8 cellular contexts compared by ENCODE assay signal in the genomic region with DNA sequence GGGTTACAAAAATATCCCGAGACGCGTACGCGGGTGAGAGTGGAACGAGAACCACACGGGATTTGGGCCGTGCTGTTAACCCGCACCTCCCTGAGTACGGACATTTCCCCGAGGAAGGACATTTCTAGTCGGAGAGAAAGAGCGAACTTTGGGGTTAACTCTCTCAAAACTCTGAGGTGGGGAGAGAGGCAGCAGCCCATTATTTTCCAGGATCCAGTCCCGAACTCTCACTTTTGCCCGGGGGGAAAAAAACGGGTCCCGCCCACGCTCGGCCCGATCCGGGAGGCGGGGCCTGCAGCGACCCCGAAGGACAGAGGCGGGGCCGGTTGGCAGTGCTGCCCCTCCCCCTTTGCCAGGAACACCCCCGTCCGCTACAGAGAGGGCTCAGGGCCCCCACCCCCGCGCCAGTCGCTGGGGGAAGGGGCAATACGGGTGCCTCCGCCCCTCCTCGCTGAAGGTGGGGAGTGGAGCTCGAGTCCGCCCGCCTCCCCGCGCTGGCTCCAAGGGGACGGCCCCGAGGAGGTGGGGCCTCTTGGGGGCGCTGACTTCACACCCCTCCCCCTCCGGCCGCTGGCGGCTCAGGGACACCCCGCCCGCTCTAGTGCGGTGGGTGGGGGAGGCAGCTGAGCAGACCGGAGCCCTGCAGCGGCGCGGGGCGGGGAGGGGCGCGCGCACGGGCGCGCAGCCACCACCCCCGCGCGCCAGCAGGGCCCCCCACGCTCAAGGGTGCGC. TPM values are rescaled to one million over a fixed set of nuclear protein-coding genes. Genes with fewer than 3 reads are reported as not detected.
DNase-seq lines count a peak whose midpoint lies in the region; ATAC-seq, FAIRE-seq and TF ChIP-seq lines count a peak whose summit lies in the region.

No MANE protein-coding gene starts in this region.

- H4K8ac ChIP-seq in H1 (ENCODE audit: extremely low read depth, insufficient read depth, low read length) = peak overlapping the region; percentile 96
- peak overlapping the region; percentile 100 for H4K8ac ChIP-seq in mesendoderm (ENCODE audit: low read depth, low read length)

- POLR2A ChIA-PET in H1 (lab: Charles Lee; ENCODE audit: partially characterized antibody) = interaction anchor here (0.8 to 2.1 kb wide), 35 partner anchors 9 to 304 kb away, joined by 3 to 15 read pairs (median 4); a partner anchor contains a TSS

- H3K23ac ChIP-seq in H1 (ENCODE audit: insufficient read length) (no peak overlapping the region), mesendoderm (ENCODE audit: low read length) (peak overlapping the region; percentile 48)

- H3K18ac ChIP-seq in H1 (ENCODE audit: extremely low read depth, low read length) (0 out of 2 replicates have a peak overlapping the region, but pooled peaks have one; percentile 9), mesendoderm (ENCODE audit: low read length) (peak overlapping the region; percentile 100)

- H3K36me3 ChIP-seq in HUES48 (ENCODE audit: control insufficient read depth, insufficient read depth, low read length) (peaks cover 23% of the 10 kb centered on the region), H1 (ENCODE audit: control insufficient read depth in 2 of 4, insufficient read depth in 4 of 4, low read length in 3 of 4) (peaks cover 0 to 7% (median 0%) of the 10 kb centered on the region in 4 experiments; a peak in 2 of 8 replicates), mesendoderm (ENCODE audit: control insufficient read depth, insufficient read depth, low read length) (no peaks in the 10 kb centered on the region)

- H3K4me1 ChIP-seq in HUES48 (ENCODE audit: control insufficient read depth, insufficient read depth, low read length) = peaks cover 25% of the 10 kb centered on the region
- peaks cover 0 to 10% (median 5%) of the 10 kb centered on the region in 4 experiments; a peak in 4 of 7 replicates for H3K4me1 ChIP-seq in H1 (replicated peaks in 1 of 4; ENCODE audit: control insufficient read depth in 3 of 4, insufficient read depth in 4 of 4, low read length in 3 of 4)
- no peaks in the 10 kb centered on the region for H3K4me1 ChIP-seq in mesendoderm (ENCODE audit: control insufficient read depth, low read depth, low read length)

- peak overlapping the region; percentile 72 for H3K4ac ChIP-seq in H1 (replicated peaks; ENCODE audit: insufficient read length, low read depth, low read length)
- peak overlapping the region; percentile 100 for H3K4ac ChIP-seq in mesendoderm (ENCODE audit: low read depth, low read length)

- H3K27ac ChIP-seq in HUES48 (ENCODE audit: low read depth, low read length) (peak overlapping the region; percentile 97), H1 (ENCODE audit: low read depth, low read length) (peak overlapping the region; percentile 95), mesendoderm (ENCODE audit: low read depth, low read length) (peak overlapping the region; percentile 94)

- CTCF ChIA-PET in activated CD8-positive, alpha-beta memory T cell treated with anti-CD3 and anti-CD28 coated beads, Interleukin-2, amount 10 ng/mL, durations not matched to agents 7 days and 5 days (lab: Charles Lee) = interaction anchor here (0.5 to 2.3 kb wide), 5 partner anchors 19 to 664 kb away, joined by 3 to 13 read pairs (median 6); a partner anchor contains a TSS
- CTCF ChIA-PET in H1 (lab: Charles Lee; ENCODE audit: partially characterized antibody) = interaction anchor here (1.0 to 1.2 kb wide), 3 partner anchors 62 to 90 kb away, joined by 3 to 4 read pairs (median 3); no protein-coding TSS in a partner anchor

- no peaks in the 10 kb centered on the region for H3K27me3 ChIP-seq in HUES48 (ENCODE audit: control insufficient read depth, insufficient read depth, low read length)
- H3K27me3 ChIP-seq in H1 (replicated peaks in 1 of 4; ENCODE audit: control insufficient read depth in 3 of 4, extremely low read depth in 1 of 4, insufficient read depth in 3 of 4, low read length in 3 of 4) = no peaks in the 10 kb centered on the region
- no peaks in the 10 kb centered on the region for H3K27me3 ChIP-seq in mesendoderm (ENCODE audit: insufficient read depth, low read length, poor library complexity)

- peaks cover 42% of the 10 kb centered on the region for H3K4me1 Mint-ChIP-seq in activated CD8-positive, alpha-beta memory T cell treated with anti-CD3 and anti-CD28 coated beads, Interleukin-2, amount 10 ng/mL, durations not matched to agents 7 days and 5 days

- DNase-seq in Caki2 (ENCODE audit: low read depth) (peak; percentile 99), NOMO-1 treated with dmso at 0.1 percent for 144 hours (lab: John Stamatoyannopoulos, UW; ENCODE audit: unreplicated experiment) (peak; percentile 91), H1 (ENCODE audit: low read depth in 1 of 2, low spot score in 2 of 2) (peak; percentile 94 to 95), mesendoderm (peak; percentile 99)
- DNase-seq in activated CD8-positive, alpha-beta memory T cell treated with anti-CD3 and anti-CD28 coated beads, Interleukin-2, amount 10 ng/mL, durations not matched to agents 7 days and 5 days = peak; percentile 97
- peak; percentile 93 for DNase-seq in stimulated activated CD8-positive, alpha-beta memory T cell treated with anti-CD3 and anti-CD28 coated beads, Interleukin-12 subunit alpha, Interleukin-12 subunit beta, amount 100 ng/mL, for 24 hours (ENCODE audit: extremely low read depth)

- H3K4me3 ChIP-seq in HUES48 (ENCODE audit: low read depth, low read length) (peak overlapping the region; percentile 92), H1 (ENCODE audit: extremely low read depth in 1 of 4, insufficient read depth in 2 of 4, low read depth in 3 of 4, low read length in 4 of 4) (peak overlapping the region; percentile 94 to 99 (median 96)), mesendoderm (ENCODE audit: low read length) (peak overlapping the region; percentile 99)

- peak overlapping the region; percentile 90 for H4K5ac ChIP-seq in H1 (ENCODE audit: insufficient read length, low read depth, low read length)
- no peak overlapping the region for H4K5ac ChIP-seq in mesendoderm (ENCODE audit: low read length)

- H3K56ac ChIP-seq in H1 (replicated peaks; ENCODE audit: insufficient read length, low read depth, low read length) = peak overlapping the region; percentile 94
- H3K56ac ChIP-seq in mesendoderm (ENCODE audit: low read length) = peak overlapping the region; percentile 92

- H3K4me2 ChIP-seq in H1 (ENCODE audit: insufficient read depth in 1 of 2, low read depth in 2 of 2, low read length in 2 of 2) (peak overlapping the region; percentile 81 to 86), mesendoderm (ENCODE audit: low read length) (peak overlapping the region; percentile 32)

- TF ChIP-seq CTCF in H1 (IDR thresholded peaks at IDR 0.05; ENCODE audit: control extremely low read depth in 1 of 3, insufficient read depth in 1 of 3, low read depth in 1 of 3, low read length in 3 of 3) = no peak

- peaks cover 25% of the 10 kb centered on the region for H3K36me3 Mint-ChIP-seq in activated CD8-positive, alpha-beta memory T cell treated with anti-CD3 and anti-CD28 coated beads, Interleukin-2, amount 10 ng/mL, durations not matched to agents 7 days and 5 days

- no peaks in the 10 kb centered on the region for H3K79me1 ChIP-seq in H1 (ENCODE audit: low read depth, low read length)
- no peaks in the 10 kb centered on the region for H3K79me1 ChIP-seq in mesendoderm (ENCODE audit: low read length)

- H2BK5ac ChIP-seq in H1 (ENCODE audit: low read depth, low read length) (peak overlapping the region; percentile 89; the same call in 1 of the 2 replicates), mesendoderm (ENCODE audit: low read length) (peak overlapping the region; percentile 84)

- 1% methylated on average over 26 of the region's 64 CpGs; no CpG with 5 or more reads in 1 of the 2 experiments for WGBS in H1 (ENCODE audit: extremely low coverage in 1 of 2, insufficient coverage in 1 of 2, insufficient read length in 1 of 2, insufficient replicate concordance in 2 of 2, low coverage in 1 of 2, low lambda C conversion rate in 2 of 2, missing lambda C conversion rate in 1 of 2), 2 experiments
- no CpG with 5 or more reads among the region's 64 CpGs for WGBS in mesendoderm (ENCODE audit: extremely low coverage, insufficient coverage, low lambda C conversion rate)

- no peaks in the 10 kb centered on the region for H3K9me3 Mint-ChIP-seq in activated CD8-positive, alpha-beta memory T cell treated with anti-CD3 and anti-CD28 coated beads, Interleukin-2, amount 10 ng/mL, durations not matched to agents 7 days and 5 days (ENCODE audit: low read depth)

- ATAC-seq in GM21423 (IDR thresholded peaks at IDR 0.05; ENCODE audit: unreplicated experiment) = peak; percentile 76
- peak; percentile 82 for ATAC-seq in activated CD8-positive, alpha-beta memory T cell treated with anti-CD3 and anti-CD28 coated beads, Interleukin-2, amount 10 ng/mL, durations not matched to agents 7 days and 5 days

- H4K91ac ChIP-seq in H1 (replicated peaks; ENCODE audit: insufficient read length, low read length) = peak overlapping the region; percentile 94

- H3K27ac Mint-ChIP-seq in activated CD8-positive, alpha-beta memory T cell treated with anti-CD3 and anti-CD28 coated beads, Interleukin-2, amount 10 ng/mL, durations not matched to agents 7 days and 5 days = peak overlapping the region; percentile 95

- no peak overlapping the region for H2BK120ac ChIP-seq in H1 (replicated peaks; ENCODE audit: low read depth, low read length)
- peak overlapping the region; percentile 99 for H2BK120ac ChIP-seq in mesendoderm (ENCODE audit: low read depth, low read length)

- H3K9me3 ChIP-seq in HUES48 (ENCODE audit: control insufficient read depth, insufficient read depth, low read length) (no peaks in the 10 kb centered on the region), H1 (ENCODE audit: insufficient read depth in 2 of 2, low read depth in 1 of 2, low read length in 1 of 2) (no peaks in the 10 kb centered on the region)

- TF ChIP-seq POLR2A in H1 (IDR thresholded peaks at IDR 0.05; ENCODE audit: control extremely low read depth in 1 of 2, low read depth in 2 of 2, low read length in 2 of 2) = peak; percentile 35 to 90

- peaks cover 34 to 50% of the 10 kb centered on the region in 2 experiments for H3K79me2 ChIP-seq in H1 (ENCODE audit: control insufficient read depth in 1 of 2, insufficient read depth in 2 of 2, low read length in 2 of 2)
- peaks cover 43% of the 10 kb centered on the region for H3K79me2 ChIP-seq in mesendoderm (ENCODE audit: control insufficient read depth, insufficient read depth, low read length)

- H3K14ac ChIP-seq in H1 (ENCODE audit: insufficient read length) = no peak overlapping the region

- no peak for TF ChIP-seq RAD21 in H1 (IDR thresholded peaks at IDR 0.05 in 1 of 2, conservative IDR thresholded peaks at IDR 0.05 in 1 of 2; ENCODE audit: low read depth in 2 of 2, low read length in 2 of 2)

- no peak overlapping the region for H2AFZ ChIP-seq in H1 (ENCODE audit: low read length)

- H2AK5ac ChIP-seq in H1 (ENCODE audit: low read depth, low read length) = no peak overlapping the region
- H2AK5ac ChIP-seq in mesendoderm (ENCODE audit: low read length) = no peak overlapping the region

- no peak for FAIRE-seq in H1 (lab: Jason Lieb, UNC)

- H4K20me1 ChIP-seq in H1 (replicated peaks in 1 of 2; ENCODE audit: control insufficient read depth in 1 of 2, insufficient read depth in 2 of 2, low read length in 2 of 2) = peaks cover 16 to 29% of the 10 kb centered on the region in 2 experiments

- H3K4me3 Mint-ChIP-seq in activated CD8-positive, alpha-beta memory T cell treated with anti-CD3 and anti-CD28 coated beads, Interleukin-2, amount 10 ng/mL, durations not matched to agents 7 days and 5 days = peak overlapping the region; percentile 92

- no peak overlapping the region for H2BK15ac ChIP-seq in H1 (ENCODE audit: low read length)
- H2BK15ac ChIP-seq in mesendoderm (replicated peaks; ENCODE audit: low read depth) = no peak overlapping the region

- H2BK12ac ChIP-seq in H1 (ENCODE audit: low read depth, low read length) = no peak overlapping the region; the same call in 1 of the 2 replicates

- H3K9ac ChIP-seq in HUES48 (ENCODE audit: low read depth, low read length) = peak overlapping the region; percentile 85
- peak overlapping the region; percentile 87 to 93 (median 92) for H3K9ac ChIP-seq in H1 (replicated peaks in 1 of 4; ENCODE audit: extremely low read depth in 1 of 4, low read depth in 3 of 4, low read length in 3 of 4)
- peak overlapping the region; percentile 97 for H3K9ac ChIP-seq in mesendoderm (ENCODE audit: low read length)

- no peaks in the 10 kb centered on the region for H3K27me3 Mint-ChIP-seq in activated CD8-positive, alpha-beta memory T cell treated with anti-CD3 and anti-CD28 coated beads, Interleukin-2, amount 10 ng/mL, durations not matched to agents 7 days and 5 days

- peak in 1 of 2 experiments; percentile 35; a peak in 1 of 3 replicates for TF ChIP-seq EP300 in H1 (IDR thresholded peaks at IDR 0.05; ENCODE audit: borderline replicate concordance in 1 of 2, low read depth in 2 of 2, low read length in 2 of 2)

- H2BK20ac ChIP-seq in H1 (ENCODE audit: low read length) = no peak overlapping the region

- peaks cover 5% of the 10 kb centered on the region for H3K23me2 ChIP-seq in H1 (ENCODE audit: low read depth, low read length)

- in situ Hi-C loops in Caki2 (cut with HindIII; ENCODE audit: low pct_unique_long_range_greater_than_20kb, low sequenced_read_pairs) = no loop called here

RNA-seq across cellular contexts. Expression of a gene that starts 0.7 kb away (rescaled TPM):
- 106 and 109 TPM in 2 replicates for total RNA-seq in Caki2 (2014; rRNA removed; shearing (Covaris generic); ENCODE audit: low replicate concordance)
- total RNA-seq in activated CD8-positive, alpha-beta memory T cell treated with anti-CD3 and anti-CD28 coated beads, Interleukin-2, amount 10 ng/mL, durations not matched to agents 7 days and 5 days = 100 to 1,000 TPM; 179 to 211 TPM
- 461 and 492 TPM in 2 replicates for total RNA-seq in H1 (2021; fragmentation: NEBNext Ultra II Directional; extraction: Animal tissue kit (Norgen Biotek cat#: 25700))
- polyA plus RNA-seq in H1 (2011; rRNA removed) = 76.7 and 126 TPM in 2 replicates
- 127 TPM for polyA plus RNA-seq in H1 (2011; cell fraction: cytosol; rRNA removed)
- polyA plus RNA-seq in H1 (2011; cell fraction: nucleus; rRNA removed) = 25.0 TPM
- 126 to 194 TPM (median 138 TPM) in 4 replicates for polyA plus RNA-seq in H1 (2012, experiment 1 of 2)
- 86.0 TPM for polyA plus RNA-seq in H1 (2012, experiment 2 of 2)
- polyA plus RNA-seq in H1 (2013, experiment 1 of 2) = 304 TPM
- 309 TPM for polyA plus RNA-seq in H1 (2013, experiment 2 of 2)
- polyA minus RNA-seq in H1 (2011; rRNA and poly(A)+ RNA removed) = 251 and 290 TPM in 2 replicates
- 140 TPM for polyA minus RNA-seq in H1 (2011; cell fraction: cytosol; rRNA and poly(A)+ RNA removed)
- 97.7 TPM for polyA minus RNA-seq in H1 (2011; cell fraction: nucleus; rRNA and poly(A)+ RNA removed)
- polyA plus RNA-seq in mesendoderm (2013, experiment 1 of 2) = 371 TPM
- 360 TPM for polyA plus RNA-seq in mesendoderm (2013, experiment 2 of 2)

RNA-seq across cellular contexts. Expression of a gene that starts 26.0 kb away (rescaled TPM):
- total RNA-seq in Caki2 (2014; rRNA removed; shearing (Covaris generic); ENCODE audit: low replicate concordance) = 2.0 and 4.0 TPM in 2 replicates
- 10 to 100 TPM; 51.0 to 61.4 TPM for total RNA-seq in activated CD8-positive, alpha-beta memory T cell treated with anti-CD3 and anti-CD28 coated beads, Interleukin-2, amount 10 ng/mL, durations not matched to agents 7 days and 5 days
- 16.4 and 17.3 TPM in 2 replicates for total RNA-seq in H1 (2021; fragmentation: NEBNext Ultra II Directional; extraction: Animal tissue kit (Norgen Biotek cat#: 25700))
- polyA plus RNA-seq in H1 (2011; rRNA removed) = 9.7 and 10.1 TPM in 2 replicates
- 12.1 TPM for polyA plus RNA-seq in H1 (2011; cell fraction: cytosol; rRNA removed)
- polyA plus RNA-seq in H1 (2011; cell fraction: nucleus; rRNA removed) = 8.5 TPM
- polyA plus RNA-seq in H1 (2012, experiment 1 of 2) = 10.7 to 13.2 TPM (median 12.2 TPM) in 4 replicates
- 2.7 TPM for polyA plus RNA-seq in H1 (2012, experiment 2 of 2)
- 7.9 TPM for polyA plus RNA-seq in H1 (2013, experiment 1 of 2)
- polyA plus RNA-seq in H1 (2013, experiment 2 of 2) = 7.3 TPM
- polyA minus RNA-seq in H1 (2011; rRNA and poly(A)+ RNA removed) = 10.2 and 17.4 TPM in 2 replicates
- 5.2 TPM for polyA minus RNA-seq in H1 (2011; cell fraction: cytosol; rRNA and poly(A)+ RNA removed)
- 5.8 TPM for polyA minus RNA-seq in H1 (2011; cell fraction: nucleus; rRNA and poly(A)+ RNA removed)
- 1.9 TPM for polyA plus RNA-seq in mesendoderm (2013, experiment 1 of 2)
- polyA plus RNA-seq in mesendoderm (2013, experiment 2 of 2) = 2.2 TPM

Comparison
In these comparisons a context has a peak if more than half of its experiments do, and no peak if none do; other contexts are left out.
1. Peak in every context shown above with its lines: DNase-seq, ATAC-seq, H3K4me3 ChIP-seq and H3K27ac ChIP-seq.